ENCODE assay signal across 38 cellular contexts in genomic region chr20:63505723-63506122, GRCh38. TPM values are rescaled to one million over a fixed set of nuclear protein-coding genes. Genes with fewer than 3 reads are reported as not detected.
"Had no signal": no experiment of that assay in that cellular context is flagged by ENCODE, and none has a peak within 500 bp of the region (broad histone marks: within the 10 kb centered on the region; RNA-seq: fewer than 3 reads in every experiment).

No MANE protein-coding gene starts in this region.

- H3K36me3 ChIP-seq: adrenal gland, ascending aorta, breast epithelium, cardiac muscle cell, colonic mucosa, esophagus squamous epithelium, gastroesophageal sphincter, WERI-Rb-1 had no signal

- H3K9me3 Mint-ChIP-seq: activated naive CD8-positive, alpha-beta T cell treated with anti-CD3 and anti-CD28 coated beads, Interleukin-2, amount 50 U/mL, for 24 hours had no signal

- H3K27ac Mint-ChIP-seq: activated B cell treated with CpG ODN at 0.5 μM for 24 hours; activated CD8-positive, alpha-beta T cell treated with anti-CD3 and anti-CD28 coated beads for 36 hours; activated naive CD8-positive, alpha-beta T cell; activated naive CD8-positive, alpha-beta T cell treated with anti-CD3 and anti-CD28 coated beads, Interleukin-2, amount 50 U/mL, for 24 hours; activated T-helper 17 cell treated with anti-CD3 and anti-CD28 coated beads, Interleukin-2, amount 50 U/mL, for 72 hours; brain; T-helper 17 cell; T-helper 2 cell treated with Interferon-gamma antibody and Interleukin-4, amounts not matched to agents 5 μg/mL and 100 μg/mL, for 36 hours had no signal

- ATAC-seq: activated CD4-positive, CD25-positive, alpha-beta regulatory T cell treated with anti-CD3 and anti-CD28 coated beads, Interleukin-2, amount 50 U/mL, for 24 hours; activated CD8-positive, alpha-beta T cell treated with anti-CD3 and anti-CD28 coated beads for 36 hours; activated naive CD8-positive, alpha-beta T cell treated with anti-CD3 and anti-CD28 coated beads, Interleukin-2, amount 50 U/mL, for 24 hours; activated T-cell treated with anti-CD3 and anti-CD28 coated beads, Interleukin-2, amount 50 U/mL, for 4 hours; activated T-helper 17 cell treated with anti-CD3 and anti-CD28 coated beads, Interleukin-2, amount 50 U/mL, for 72 hours; gastroesophageal sphincter; T-helper 17 cell had no signal

- H3K27me3 Mint-ChIP-seq: brain had no signal

- H3K4me3 Mint-ChIP-seq: activated B cell treated with CpG ODN at 0.5 μM for 24 hours; activated CD8-positive, alpha-beta T cell treated with anti-CD3 and anti-CD28 coated beads for 36 hours; activated naive CD8-positive, alpha-beta T cell; activated naive CD8-positive, alpha-beta T cell treated with anti-CD3 and anti-CD28 coated beads, Interleukin-2, amount 50 U/mL, for 24 hours; activated T-cell treated with anti-CD3 and anti-CD28 coated beads, Interleukin-2, amount 50 U/mL, for 4 hours; activated T-helper 17 cell treated with anti-CD3 and anti-CD28 coated beads, Interleukin-2, amount 50 U/mL, for 72 hours; T-helper 17 cell; T-helper 2 cell treated with Interferon-gamma antibody and Interleukin-4, amounts not matched to agents 5 μg/mL and 100 μg/mL, for 36 hours had no signal

- H3K4me1 ChIP-seq: adrenal gland, ascending aorta, breast epithelium, colonic mucosa, esophagus squamous epithelium had no signal

- H3K4me1 Mint-ChIP-seq: activated B cell treated with CpG ODN at 0.5 μM for 24 hours; activated T-helper 17 cell treated with anti-CD3 and anti-CD28 coated beads, Interleukin-2, amount 50 U/mL, for 72 hours had no signal

- H3K27ac ChIP-seq: adrenal gland, ascending aorta, breast epithelium, cardiac muscle cell, colonic mucosa, epithelial cell of prostate, esophagus squamous epithelium, gastroesophageal sphincter, WERI-Rb-1 had no signal

- H3K9me3 ChIP-seq: adrenal gland, colonic mucosa had no signal

- H3K4me3 ChIP-seq: adrenal gland, ascending aorta, breast epithelium, cardiac muscle cell, colonic mucosa, esophagus squamous epithelium, gastroesophageal sphincter had no signal

- DNase-seq: activated B cell treated with CpG ODN at 0.5 μM for 24 hours; activated CD4-positive, alpha-beta T cell treated with anti-CD3 and anti-CD28 coated beads for 48 hours; activated CD4-positive, alpha-beta T cell treated with anti-CD3 and anti-CD28 coated beads, Interleukin-2, amount 50 U/mL, for 1 hour; activated CD4-positive, alpha-beta T cell treated with anti-CD3 and anti-CD28 coated beads, Interleukin-2, amount 50 U/mL, for 48 hours; activated CD8-positive, alpha-beta memory T cell treated with anti-CD3 and anti-CD28 coated beads for 24 hours; activated CD8-positive, alpha-beta T cell treated with anti-CD3 and anti-CD28 coated beads for 36 hours; activated effector memory CD4-positive, alpha-beta T cell treated with Interleukin-2 at 50 U/mL for 16 hours; activated gamma-delta T cell treated with Interleukin-2 at 50 U/mL for 16 hours; activated naive CD4-positive, alpha-beta T cell treated with anti-CD3 and anti-CD28 coated beads, Interleukin-2, amount 50 U/mL, for 16 hours; activated naive CD4-positive, alpha-beta T cell treated with Interleukin-2 at 50 U/mL for 16 hours; activated naive CD8-positive, alpha-beta T cell treated with anti-CD3 and anti-CD28 coated beads, Interleukin-2, amount 50 U/mL, for 24 hours; activated T-cell treated with anti-CD3 and anti-CD28 coated beads, Interleukin-2, amount 50 U/mL, for 4 hours; adrenal gland; central memory CD4-positive, alpha-beta T cell; cerebellar nuclear complex; colonic mucosa; effector CD8-positive, alpha-beta T cell; esophagus squamous epithelium; foreskin melanocyte; T-helper 1 cell; T-helper 17 cell; T1000; WERI-Rb-1 had no signal

- H3K27me3 ChIP-seq: adrenal gland, ascending aorta, cardiac muscle cell had no signal

RNA-seq across cellular contexts. Expression of gene PTK6, which starts 31.5 kb away (rescaled TPM):
- total RNA-seq: ascending aorta, cardiac muscle cell, glomerular endothelial cell had no signal
- polyA plus RNA-seq: endothelial cell of umbilical vein, fibroblast of lung had no signal

RNA-seq across cellular contexts. Expression of gene KCNQ2, which starts 33.3 kb away (rescaled TPM):
- total RNA-seq: activated B cell treated with CpG ODN at 0.5 μM for 24 hours; activated CD8-positive, alpha-beta T cell treated with anti-CD3 and anti-CD28 coated beads for 36 hours; activated T-cell treated with anti-CD3 and anti-CD28 coated beads, Interleukin-2, amount 50 U/mL, for 4 hours; ascending aorta; breast epithelium; dermis microvascular lymphatic vessel endothelial cell; endothelial cell of umbilical vein; esophagus squamous epithelium; fibroblast of lung; fibroblast of villous mesenchyme; glomerular endothelial cell; T-helper 17 cell had no signal
- polyA plus RNA-seq: endothelial cell of umbilical vein, fibroblast of lung had no signal

RNA-seq across cellular contexts. Expression of gene SRMS, which starts 41.8 kb away (rescaled TPM):
- total RNA-seq: activated CD8-positive, alpha-beta T cell treated with anti-CD3 and anti-CD28 coated beads for 36 hours; activated T-cell treated with anti-CD3 and anti-CD28 coated beads, Interleukin-2, amount 50 U/mL, for 4 hours; activated T-helper 17 cell treated with anti-CD3 and anti-CD28 coated beads, Interleukin-2, amount 50 U/mL, for 72 hours; adrenal gland; ascending aorta; cardiac muscle cell; dermis microvascular lymphatic vessel endothelial cell; endothelial cell of umbilical vein; esophagus squamous epithelium; fibroblast of lung; fibroblast of villous mesenchyme; gastroesophageal sphincter; glomerular endothelial cell; T-helper 17 cell had no signal
- polyA plus RNA-seq: adrenal gland, cardiac muscle cell, endothelial cell of umbilical vein, fibroblast of lung had no signal
